In genomic region chr10:93757766-93758509, GRCh38 we compare ENCODE assay signal across 12 cellular contexts. TPM values are rescaled to one million over a fixed set of nuclear protein-coding genes. Genes with fewer than 3 reads are reported as not detected.
A peak's percentile ranks its signal among the peaks of the same experiment; 100 is the strongest.
DNase-seq lines count a peak whose midpoint lies in the region; ATAC-seq and TF ChIP-seq lines count a peak whose summit lies in the region.
"Had no signal": no experiment of that assay in that cellular context is flagged by ENCODE, and none has a peak within 500 bp of the region (broad histone marks: within the 10 kb centered on the region; RNA-seq: fewer than 3 reads in every experiment).

LGI1 (plus strand) TSS chr10:93757936; CDS start chr10:93758145, 209 bp downstream.

- ATAC-seq in GM21576 (IDR thresholded peaks at IDR 0.05; ENCODE audit: unreplicated experiment), result no peak
- ATAC-seq: natural killer cell treated with Interleukin-12 subunit alpha and Interleukin-12 subunit beta and Interleukin-15 and Interleukin-18, amount 100 ng/mL, for 72 hours had no signal

- TF ChIP-seq CTCF in AG10803 (conservative IDR thresholded peaks at IDR 0.05; ENCODE audit: low read length), result no peak
- no peak for TF ChIP-seq CTCF in VCaP (conservative IDR thresholded peaks at IDR 0.05)
- TF ChIP-seq CTCF in fibroblast of the aortic adventitia (IDR thresholded peaks at IDR 0.05; ENCODE audit: insufficient read depth, low read length), result no peak
- TF ChIP-seq CTCF in GM13976 (IDR thresholded peaks at IDR 0.05; ENCODE audit: borderline replicate concordance, control extremely low read depth, extremely low read depth, insufficient read depth, missing control alignments), result no peak

- H3K4me3 ChIP-seq in AG10803 (ENCODE audit: low read length) (peak within 1 kb of the TSS; percentile 29), fibroblast of the aortic adventitia (ENCODE audit: low read depth, low read length) (peak within 1 kb of the TSS; percentile 19)

- DNase-seq in AG10803 (ENCODE audit: low read depth), result peak; percentile 13
- DNase-seq in fibroblast of the aortic adventitia (ENCODE audit: low read depth), result peak; percentile 42
- DNase-seq in occipital lobe (lab: John Stamatoyannopoulos, UW), result peak; percentile 61
- no peak for DNase-seq in GM13976 (ENCODE audit: low spot score)
- no peak for DNase-seq in NCI-H82 treated with DMSO at 0.1 percent for 48 hours (lab: John Stamatoyannopoulos, UW; ENCODE audit: unreplicated experiment)
- no peak for DNase-seq in dedifferentiated amniotic fluid mesenchymal stem cell (ENCODE audit: extremely low spot score)
- DNase-seq: GF-D8, heart right ventricle had no signal

- peak within 1 kb of the TSS; percentile 96 for H3K27ac ChIP-seq in VCaP
- H3K27ac ChIP-seq: heart right ventricle had no signal

- in situ Hi-C loops in GM13976 (cut with MboI; ENCODE audit: low sequenced_read_pairs, unreplicated experiment), result no loop called here

RNA-seq across cellular contexts. Expression of gene LGI1, which starts in this region (rescaled TPM):
- total RNA-seq in fibroblast of the aortic adventitia (ENCODE audit: low replicate concordance) (0.16 and 0.18 TPM in 2 replicates), occipital lobe (66.1 TPM)
- total RNA-seq: natural killer cell treated with Interleukin-12 subunit alpha and Interleukin-12 subunit beta and Interleukin-15 and Interleukin-18, amount 100 ng/mL, for 72 hours; SK-MEL-5 had no signal

Comparison
In these comparisons a context has a peak if more than half of its experiments do, and no peak if none do; other contexts are left out.
1. RNA of gene LGI1 (total RNA-seq): 66.1 TPM in occipital lobe (single experiment); 0.16 to 0.18 TPM in fibroblast of the aortic adventitia; every median in the first group is over 10 times any median in the second.
2. Peak in DNase-seq and H3K4me3 ChIP-seq in fibroblast of the aortic adventitia; RNA of the gene not detected or under 1 TPM.
3. DNase-seq: peak in AG10803 (single experiment) and occipital lobe (single experiment); none in GM13976 (single experiment), NCI-H82 treated with DMSO at 0.1 percent for 48 hours (single experiment) and dedifferentiated amniotic fluid mesenchymal stem cell (single experiment).